In the genomic region with DNA sequence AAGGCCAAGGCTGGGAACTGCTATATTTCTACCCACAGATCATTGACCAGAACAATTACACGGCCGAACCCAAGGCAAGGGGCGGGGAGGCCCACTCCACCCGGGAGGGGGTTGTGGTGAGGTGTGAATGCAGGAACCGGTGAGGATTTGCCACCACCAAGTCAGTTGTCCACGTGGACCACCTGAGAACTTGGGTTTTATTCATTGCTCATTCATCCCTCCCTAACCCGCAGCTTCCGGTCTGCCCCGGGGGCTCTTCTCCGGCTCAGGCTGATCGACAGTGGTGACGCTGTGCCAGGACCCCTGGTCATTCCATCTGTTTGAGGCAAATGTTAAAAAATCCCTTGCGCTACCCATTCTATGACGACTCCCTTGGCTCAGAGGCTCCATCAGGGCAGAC, we compare ENCODE assay signal across 25 cellular contexts.
DNase-seq lines count a peak whose midpoint lies in the region; ATAC-seq, FAIRE-seq and TF ChIP-seq lines count a peak whose summit lies in the region.
"Had no signal": no experiment of that assay in that cellular context is flagged by ENCODE, and none has a peak within 500 bp of the region (broad histone marks: within the 10 kb centered on the region; RNA-seq: fewer than 3 reads in every experiment).

No MANE protein-coding gene starts in this region.

- no peak overlapping the region for H2AFZ ChIP-seq in HepG2 (ENCODE audit: low read length)

- H3K9me3 ChIP-seq in right lobe of liver: no peaks in the 10 kb centered on the region
- no peaks in the 10 kb centered on the region for H3K9me3 ChIP-seq in HepG2 (ENCODE audit: low read length)
- H3K9me3 ChIP-seq: BLaER1, SJSA1 had no signal

- POLR2A ChIA-PET in HepG2 (lab: Yijun Ruan, JAX): no interaction called here

- H3K4me1 ChIP-seq in right lobe of liver (no peaks in the 10 kb centered on the region), HepG2 (ENCODE audit: insufficient read depth, low read length) (no peaks in the 10 kb centered on the region)
- H3K4me1 ChIP-seq: BLaER1, SJSA1 had no signal

- no peak for FAIRE-seq in HepG2 (lab: Jason Lieb, UNC)
- FAIRE-seq: A204.1, D721Med, G401.6, GM19239, H1, RCC 7860 had no signal

- TF ChIP-seq RAD21 in HepG2 (CRISPR knock-in tag; IDR thresholded peaks at IDR 0.05): no peak

- TF ChIP-seq CTCF in right lobe of liver (IDR thresholded peaks at IDR 0.05): no peak
- TF ChIP-seq CTCF in HepG2 (CRISPR knock-in tag; IDR thresholded peaks at IDR 0.05): no peak

- H3K27me3 ChIP-seq in right lobe of liver: no peaks in the 10 kb centered on the region
- H3K27me3 ChIP-seq in HepG2 (ENCODE audit: control insufficient read depth in 1 of 2, insufficient read depth in 2 of 2, low read length in 2 of 2): peaks cover 24 to 96% of the 10 kb centered on the region in 2 experiments
- H3K27me3 ChIP-seq: BLaER1, SJSA1 had no signal

- no peak overlapping the region for H3K4me3 ChIP-seq in right lobe of liver
- H3K4me3 ChIP-seq in HepG2 (replicated peaks in 1 of 3; ENCODE audit: insufficient read depth in 1 of 3, low read depth in 2 of 3, low read length in 3 of 3): no peak overlapping the region
- H3K4me3 ChIP-seq: BLaER1, SJSA1 had no signal

- in situ Hi-C loops in HepG2 (cut with HindIII; ENCODE audit: extremely low pct_ligation_motif_present, low pct_unique_long_range_greater_than_20kb): no loop called here

- intact Hi-C loops in right lobe of liver (cut with DNase I): no loop called here
- intact Hi-C loops in HepG2 (cut with micrococcal nuclease; ENCODE audit: unreplicated experiment): no loop called here
- intact Hi-C loops in sciatic nerve (cut with DNase I): no loop called here
- intact Hi-C loops in left colon (cut with DNase I, micrococcal nuclease): no loop called here

- 51% methylated on average over 2 of the region's 14 CpGs for WGBS in right lobe of liver (ENCODE audit: insufficient coverage, low coverage, low lambda C conversion rate, missing lambda C conversion rate)
- WGBS in HepG2 (ENCODE audit: low lambda C conversion rate): 51% methylated on average over 13 of the region's 14 CpGs

- H3K36me3 ChIP-seq in right lobe of liver (no peaks in the 10 kb centered on the region), HepG2 (replicated peaks in 1 of 2; ENCODE audit: control insufficient read depth in 1 of 2, insufficient read depth in 2 of 2, low read length in 2 of 2) (no peaks in the 10 kb centered on the region)
- H3K36me3 ChIP-seq: BLaER1 had no signal

- BruUV-seq in HepG2 (replicated peaks; lab: Mats Ljungman, UMichigan): no TSS peak

- H3K9ac ChIP-seq in HepG2 (ENCODE audit: insufficient read depth, low read depth, low read length): no peak overlapping the region
- H3K9ac ChIP-seq: BLaER1 had no signal

- no peak for TF ChIP-seq POLR2A in right lobe of liver (IDR thresholded peaks at IDR 0.05)
- no peak for TF ChIP-seq POLR2A in HepG2 (IDR thresholded peaks at IDR 0.05; ENCODE audit: insufficient read depth in 1 of 2, low read depth in 2 of 2, low read length in 2 of 2)

- H3K27ac ChIP-seq in right lobe of liver: no peak overlapping the region
- H3K27ac ChIP-seq in HepG2 (ENCODE audit: extremely low read length, insufficient read depth, low read length): no peak overlapping the region
- H3K27ac ChIP-seq: BLaER1, SJSA1 had no signal

- ATAC-seq in right lobe of liver (no peak), HepG2 (no peak), sciatic nerve (no peak), left colon (no peak)
- ATAC-seq: Right ventricle myocardium inferior had no signal

- DNase-seq in right lobe of liver (peak in 2 of 3 donors; percentile 4 to 30), HepG2 (ENCODE audit: low spot score) (no peak), cerebellar cortex (ENCODE audit: low spot score) (peak; percentile 9), sciatic nerve (ENCODE audit: low spot score) (peak; percentile 28), NCI-H2171 (lab: John Stamatoyannopoulos, UW) (no peak), DMS 273 treated with DMSO at 0.1 percent for 48 hours (lab: John Stamatoyannopoulos, UW) (no peak), left colon (no peak)
- DNase-seq: CD4-positive, alpha-beta T cell; DMS53; HCEC 1CT; Karpas-422; NCI-H1092 treated with DMSO at 0.1 percent for 48 hours; NCI-H1436 treated with DMSO at 0.1 percent for 48 hours; NCI-H187 treated with DMSO at 0.1 percent for 48 hours; NCI-H524; NCI-H774 had no signal

- no peak for TF ChIP-seq EP300 in HepG2 (IDR thresholded peaks at IDR 0.05; ENCODE audit: low read depth in 2 of 2, low read length in 2 of 2)
- TF ChIP-seq EP300 in HepG2 (CRISPR knock-in tag; IDR thresholded peaks at IDR 0.05; ENCODE audit: borderline replicate concordance): no peak

- no peaks in the 10 kb centered on the region for H3K79me2 ChIP-seq in HepG2 (ENCODE audit: insufficient read depth, low read length)

- peaks cover 8% of the 10 kb centered on the region; the same call in 1 of the 2 replicates for H4K20me1 ChIP-seq in HepG2 (ENCODE audit: insufficient read depth, low read length)
- H4K20me1 ChIP-seq: BLaER1 had no signal

- no peak overlapping the region for H3K4me2 ChIP-seq in HepG2 (ENCODE audit: low read depth, low read length)
- H3K4me2 ChIP-seq: BLaER1 had no signal

- CTCF ChIA-PET in HepG2 (lab: Yijun Ruan, JAX; ENCODE audit: low intra/inter-chr PET ratio, low total read pairs): no interaction called here

TF ChIP-seq in HepG2, 621 proteins besides CTCF, POLR2A, EP300 and RAD21 (continues in another document):
- TF ChIP-seq JUND (CRISPR knock-in tag; IDR thresholded peaks at IDR 0.05) (no peak), REST (IDR thresholded peaks at IDR 0.05; ENCODE audit: borderline replicate concordance in 1 of 2, low read depth in 1 of 2, low read length in 2 of 2) (no peak), ZNF292 (CRISPR knock-in tag; IDR thresholded peaks at IDR 0.05; ENCODE audit: borderline replicate concordance, low read depth) (no peak), RBFOX2 (IDR thresholded peaks at IDR 0.05; ENCODE audit: low read depth, low read length) (no peak), ARID3A (IDR thresholded peaks at IDR 0.05; ENCODE audit: low read depth, low read length) (no peak), TFE3 (CRISPR knock-in tag; IDR thresholded peaks at IDR 0.05) (no peak), HNF4G (IDR thresholded peaks at IDR 0.05; ENCODE audit: borderline replicate concordance, low read depth, low read length) (no peak), HNF4G (CRISPR knock-in tag; IDR thresholded peaks at IDR 0.05; ENCODE audit: borderline replicate concordance, low read depth) (no peak), SUZ12 (IDR thresholded peaks at IDR 0.05; ENCODE audit: low read depth, low read length) (no peak), SYNCRIP (IDR thresholded peaks at IDR 0.05; ENCODE audit: insufficient read depth, low read depth, low read length) (no peak)

Comparison
In these comparisons a context has a peak if more than half of its experiments do, and no peak if none do; other contexts are left out.
1. DNase-seq: peak in right lobe of liver (2 of 3), cerebellar cortex (single experiment) and sciatic nerve (single experiment); none in HepG2 (single experiment), NCI-H2171 (single experiment), DMS 273 treated with DMSO at 0.1 percent for 48 hours (single experiment) and left colon (0 of 2).